ENCODE assay signal across 1 cellular context in genomic region chr6:109381007-109381746, GRCh38.
A peak's percentile ranks its signal among the peaks of the same experiment; 100 is the strongest.
TF ChIP-seq lines count a peak whose summit lies in the region.

No MANE protein-coding gene starts in this region.

TF ChIP-seq in GM12878, 131 proteins besides CTCF, POLR2A, EP300 and RAD21:
- TF ChIP-seq STAT3 (IDR thresholded peaks at IDR 0.05; ENCODE audit: low read depth, low read length) (0 out of 2 replicates have a peak, but pooled peaks have one; percentile 21), JUND (IDR thresholded peaks at IDR 0.05; ENCODE audit: low read depth, low read length) (no peak), MEF2B (IDR thresholded peaks at IDR 0.05; ENCODE audit: partially characterized antibody, poor library complexity, severe bottlenecking) (no peak), MXI1 (IDR thresholded peaks at IDR 0.05; ENCODE audit: low read depth, low read length) (peak; percentile 67; the same call in 1 of the 2 replicates), RELB (IDR thresholded peaks at IDR 0.05; ENCODE audit: low read depth) (peak; percentile 13; the same call in 1 of the 2 replicates), IKZF2 (IDR thresholded peaks at IDR 0.05) (peak in 1 of 2 experiments; percentile 28; a peak in 1 of 4 replicates), ATF7 (IDR thresholded peaks at IDR 0.05; ENCODE audit: low read depth) (0 out of 2 replicates have a peak, but pooled peaks have one; percentile 13), CHD2 (IDR thresholded peaks at IDR 0.05; ENCODE audit: borderline replicate concordance, low read depth, low read length) (no peak), MLLT1 (IDR thresholded peaks at IDR 0.05) (peak; percentile 46; the same call in 1 of the 2 replicates), NFIC (IDR thresholded peaks at IDR 0.05; ENCODE audit: low read depth, low read length) (peak; percentile 41; the same call in 1 of the 2 replicates)
